In the genomic region with DNA sequence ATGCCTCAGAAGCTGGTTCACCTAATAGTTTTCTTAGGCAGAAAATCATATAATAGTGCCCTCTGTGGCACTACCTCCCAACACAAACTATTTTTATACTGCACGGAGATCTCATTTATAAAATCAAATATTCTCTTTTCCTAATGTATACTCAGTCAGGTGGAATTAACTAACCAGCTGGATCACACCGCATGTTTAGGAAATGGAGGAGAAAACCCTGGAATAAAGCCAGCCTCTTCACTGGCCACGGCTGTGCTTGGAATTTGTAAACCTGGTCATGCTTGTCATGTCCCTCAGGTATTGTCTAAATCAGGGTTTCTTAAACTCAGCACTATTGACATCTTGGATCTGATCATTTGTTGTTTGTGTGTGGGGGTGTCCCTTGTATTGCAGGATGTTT, we compare ENCODE assay signal across 15 cellular contexts.
DNase-seq lines count a peak whose midpoint lies in the region; ATAC-seq and TF ChIP-seq lines count a peak whose summit lies in the region.
"Had no signal": no experiment of that assay in that cellular context is flagged by ENCODE, and none has a peak within 500 bp of the region (broad histone marks: within the 10 kb centered on the region; RNA-seq: fewer than 3 reads in every experiment).

No MANE protein-coding gene starts in this region.

- peaks cover 82% of the 10 kb centered on the region for H3K4me1 Mint-ChIP-seq in CD8-positive, alpha-beta T cell (ENCODE audit: low read depth)
- H3K4me1 Mint-ChIP-seq in T-helper 17 cell = peaks cover 57% of the 10 kb centered on the region
- H3K4me1 Mint-ChIP-seq in memory B cell = peaks cover 60% of the 10 kb centered on the region

- H3K27me3 ChIP-seq in CD8-positive, alpha-beta T cell (ENCODE audit: insufficient read depth, low read length) = no peaks in the 10 kb centered on the region
- H3K27me3 ChIP-seq in heart right ventricle = no peaks in the 10 kb centered on the region
- H3K27me3 ChIP-seq: gastrocnemius medialis had no signal

- intact Hi-C loops in CD8-positive, alpha-beta T cell (cut with DNase I, micrococcal nuclease) = no loop called here
- intact Hi-C loops in heart right ventricle (cut with DNase I) = no loop called here

- no peak for ATAC-seq in CD8-positive, alpha-beta T cell
- ATAC-seq in T-helper 17 cell (no peak), memory B cell (ENCODE audit: low read depth) (no peak), heart right ventricle (no peak)
- ATAC-seq: gastrocnemius medialis had no signal

- H3K36me3 Mint-ChIP-seq in CD8-positive, alpha-beta T cell = peaks cover 20% of the 10 kb centered on the region
- H3K36me3 Mint-ChIP-seq in T-helper 17 cell (ENCODE audit: low read depth) = no peaks in the 10 kb centered on the region
- peaks cover 1% of the 10 kb centered on the region for H3K36me3 Mint-ChIP-seq in memory B cell

- H3K27ac ChIP-seq in CD8-positive, alpha-beta T cell (ENCODE audit: low read depth, low read length) = no peak overlapping the region
- H3K27ac ChIP-seq in heart right ventricle = no peak overlapping the region
- H3K27ac ChIP-seq: gastrocnemius medialis, parathyroid adenoma had no signal

- TF ChIP-seq CTCF in CD8-positive, alpha-beta T cell (IDR thresholded peaks at IDR 0.05) = no peak
- TF ChIP-seq CTCF in heart right ventricle (IDR thresholded peaks at IDR 0.05) = no peak

- H3K4me3 ChIP-seq in CD8-positive, alpha-beta T cell (ENCODE audit: low read depth, low read length) = no peak overlapping the region
- no peak overlapping the region for H3K4me3 ChIP-seq in heart right ventricle
- H3K4me3 ChIP-seq: gastrocnemius medialis had no signal

- CTCF ChIA-PET in CD8-positive, alpha-beta T cell (lab: Charles Lee) = interaction anchor here (1.1 kb wide), 1 partner anchor 710 kb away, joined by 3 read pairs; no protein-coding TSS in a partner anchor

- H3K9me3 ChIP-seq in CD8-positive, alpha-beta T cell (ENCODE audit: low read length) = no peaks in the 10 kb centered on the region
- H3K9me3 ChIP-seq in T-helper 17 cell (ENCODE audit: control insufficient read depth, low read length, poor library complexity, severe bottlenecking) (no peaks in the 10 kb centered on the region), heart right ventricle (peaks cover 0 to 2% (median 0%) of the 10 kb centered on the region in 11 donors)
- H3K9me3 ChIP-seq: gastrocnemius medialis had no signal

- no peak overlapping the region for H3K4me3 Mint-ChIP-seq in CD8-positive, alpha-beta T cell
- H3K4me3 Mint-ChIP-seq in T-helper 17 cell = no peak overlapping the region
- H3K4me3 Mint-ChIP-seq in memory B cell = peak overlapping the region; percentile 57

- H3K9me3 Mint-ChIP-seq in CD8-positive, alpha-beta T cell = peaks cover 2% of the 10 kb centered on the region
- H3K9me3 Mint-ChIP-seq in memory B cell = peaks cover 5% of the 10 kb centered on the region

- peak overlapping the region; percentile 78 for H3K27ac Mint-ChIP-seq in CD8-positive, alpha-beta T cell
- peak overlapping the region; percentile 39 for H3K27ac Mint-ChIP-seq in T-helper 17 cell
- H3K27ac Mint-ChIP-seq in memory B cell = peak overlapping the region; percentile 96

- 61 to 70% methylated on average over 3 of the region's 3 CpGs for WGBS in heart right ventricle, 2 donors

- in situ Hi-C loops in G401 (cut with HindIII; ENCODE audit: low sequenced_read_pairs) = no loop called here

- no peaks in the 10 kb centered on the region for H3K27me3 Mint-ChIP-seq in CD8-positive, alpha-beta T cell (ENCODE audit: low read depth)
- H3K27me3 Mint-ChIP-seq in T-helper 17 cell = no peaks in the 10 kb centered on the region
- H3K27me3 Mint-ChIP-seq in memory B cell = no peaks in the 10 kb centered on the region

- DNase-seq in CD8-positive, alpha-beta T cell = no peak
- DNase-seq in G401 (ENCODE audit: low spot score) = peak; percentile 59
- DNase-seq in T-helper 17 cell = no peak
- DNase-seq in memory B cell (ENCODE audit: low spot score in 2 of 2) = no peak
- DNase-seq in DMS153 (lab: John Stamatoyannopoulos, UW) = no peak
- DNase-seq in NCI-H1417 treated with DMSO at 0.1 percent for 48 hours (lab: John Stamatoyannopoulos, UW) = no peak
- DNase-seq in heart right ventricle = no peak
- DNase-seq: activated CD4-positive, alpha-beta T cell treated with anti-CD3 and anti-CD28 coated beads for 1 hour; activated T-cell treated with anti-CD3 and anti-CD28 coated beads, Interleukin-2, amount 50 U/mL, for 4 hours; gastrocnemius medialis; MV-4-11; NCI-H226; Right ventricle myocardium superior; trophoblast cell had no signal

- POLR2A ChIA-PET in CD8-positive, alpha-beta T cell (lab: Charles Lee) = interaction anchor here (2.4 kb wide), 1 partner anchor 10 kb away, joined by 7 read pairs; no protein-coding TSS in a partner anchor

- no peaks in the 10 kb centered on the region for H3K36me3 ChIP-seq in CD8-positive, alpha-beta T cell (ENCODE audit: insufficient read depth, low read length)
- H3K36me3 ChIP-seq in heart right ventricle = no peaks in the 10 kb centered on the region
- H3K36me3 ChIP-seq: gastrocnemius medialis had no signal

- peaks cover 49% of the 10 kb centered on the region for H3K4me1 ChIP-seq in CD8-positive, alpha-beta T cell (ENCODE audit: insufficient read depth, low read length)
- peaks cover 0 to 50% (median 0%) of the 10 kb centered on the region in 9 donors for H3K4me1 ChIP-seq in heart right ventricle
- H3K4me1 ChIP-seq: parathyroid adenoma had no signal

Comparison
In these comparisons a context has a peak if more than half of its experiments do, and no peak if none do; other contexts are left out.
1. H3K27ac Mint-ChIP-seq: peak in every context shown above with its lines; median percentile 96 in memory B cell; 78 in CD8-positive, alpha-beta T cell; 39 in T-helper 17 cell.